In genomic region chr1:218298398-218298797, GRCh38 we compare ENCODE assay signal across 18 cellular contexts. TPM values are rescaled to one million over a fixed set of nuclear protein-coding genes. Genes with fewer than 3 reads are reported as not detected.
DNase-seq lines count a peak whose midpoint lies in the region; ATAC-seq and TF ChIP-seq lines count a peak whose summit lies in the region.
"Had no signal": no experiment of that assay in that cellular context is flagged by ENCODE, and none has a peak within 500 bp of the region (broad histone marks: within the 10 kb centered on the region; RNA-seq: fewer than 3 reads in every experiment).

No MANE protein-coding gene starts in this region.

- H3K4me1 ChIP-seq in ACC112 (ENCODE audit: control insufficient read depth, insufficient read depth, low read length, unreplicated experiment) (peaks cover 32% of the 10 kb centered on the region), GM23338 (ENCODE audit: insufficient read depth) (peaks cover 91% of the 10 kb centered on the region), RWPE2 (ENCODE audit: insufficient read depth, poor library complexity, severe bottlenecking) (peaks cover 25% of the 10 kb centered on the region), iPS-20b (ENCODE audit: insufficient read depth, low read length) (peaks cover 70% of the 10 kb centered on the region), right atrium auricular region (peaks cover 0 to 5% of the 10 kb centered on the region in 2 donors)

- no peak overlapping the region; the same call in 1 of the 2 replicates for H3K4me3 ChIP-seq in ACC112 (ENCODE audit: low read depth, low read length)
- H3K4me3 ChIP-seq in GM23338 = no peak overlapping the region
- H3K4me3 ChIP-seq in RWPE2 (ENCODE audit: severe bottlenecking) = no peak overlapping the region
- H3K4me3 ChIP-seq in iPS-20b (ENCODE audit: low read length) = no peak overlapping the region
- no peak overlapping the region for H3K4me3 ChIP-seq in right atrium auricular region
- H3K4me3 ChIP-seq: A549 had no signal

- H3K79me2 ChIP-seq in ACC112 (ENCODE audit: control insufficient read depth, insufficient read depth, low read length, unreplicated experiment) (peaks cover 33% of the 10 kb centered on the region), GM23338 (replicated peaks; ENCODE audit: insufficient read depth) (peaks cover 86% of the 10 kb centered on the region)

- H4K20me1 ChIP-seq in GM23338 (replicated peaks; ENCODE audit: insufficient read depth) = no peaks in the 10 kb centered on the region

- no peaks in the 10 kb centered on the region for H3K27me3 Mint-ChIP-seq in GM23338 (ENCODE audit: insufficient read depth, low read depth, poor library complexity)

- ATAC-seq in GM23338 (no peak), RWPE2 (ENCODE audit: low read depth) (no peak), GM21786 (IDR thresholded peaks at IDR 0.05; ENCODE audit: unreplicated experiment) (no peak)
- ATAC-seq: HCT116 had no signal

- H2AFZ ChIP-seq in ACC112 (ENCODE audit: low read length, unreplicated experiment) = no peak overlapping the region
- no peak overlapping the region for H2AFZ ChIP-seq in GM23338

- H3K27ac Mint-ChIP-seq in GM23338 = peak overlapping the region; percentile 92
- H3K27ac Mint-ChIP-seq: CD14-positive monocyte had no signal

- no peaks in the 10 kb centered on the region for H3K9me3 Mint-ChIP-seq in GM23338
- H3K9me3 Mint-ChIP-seq: CD14-positive monocyte had no signal

- H3K36me3 Mint-ChIP-seq in GM23338 (ENCODE audit: low read depth) = peaks cover 22% of the 10 kb centered on the region; the same call in 2 of the 3 replicates

- TF ChIP-seq CTCF in GM23338 (conservative IDR thresholded peaks at IDR 0.05; ENCODE audit: low read depth in 2 of 2) = no peak
- TF ChIP-seq CTCF in RWPE2 (IDR thresholded peaks at IDR 0.05; ENCODE audit: poor library complexity, severe bottlenecking) = no peak
- TF ChIP-seq CTCF in right atrium auricular region (IDR thresholded peaks at IDR 0.05) = no peak

- H3K36me3 ChIP-seq in ACC112 (ENCODE audit: insufficient read depth, low read length) (peaks cover 7% of the 10 kb centered on the region; the same call in 1 of the 2 replicates), GM23338 (ENCODE audit: insufficient read depth) (no peaks in the 10 kb centered on the region), RWPE2 (ENCODE audit: low read depth) (peaks cover 11% of the 10 kb centered on the region; the same call in 1 of the 2 replicates), iPS-20b (ENCODE audit: insufficient read depth, low read depth, low read length) (peaks cover 30% of the 10 kb centered on the region), right atrium auricular region (no peaks in the 10 kb centered on the region)

- H3K4me2 ChIP-seq in GM23338 = peak overlapping the region; percentile 24
- H3K4me2 ChIP-seq: KMS-11 had no signal

- H3K4me1 Mint-ChIP-seq in GM23338 = peaks cover 81% of the 10 kb centered on the region
- H3K4me1 Mint-ChIP-seq: CD14-positive monocyte had no signal

- H3K9me3 ChIP-seq in RWPE2 (ENCODE audit: severe bottlenecking) (no peaks in the 10 kb centered on the region), iPS-20b (ENCODE audit: insufficient read depth, low read depth, low read length) (no peaks in the 10 kb centered on the region), right atrium auricular region (no peaks in the 10 kb centered on the region)
- H3K9me3 ChIP-seq: A549 had no signal

- H3F3A ChIP-seq in GM23338 (replicated peaks; ENCODE audit: low read depth) = no peaks in the 10 kb centered on the region; the same call in 1 of the 2 replicates

- DNase-seq in GM23338 (ENCODE audit: low spot score) (no peak), RWPE2 (ENCODE audit: low spot score) (no peak), NCI-H748 (lab: John Stamatoyannopoulos, UW; ENCODE audit: unreplicated experiment) (no peak), right atrium auricular region (ENCODE audit: low spot score) (no peak)
- DNase-seq in effector CD8-positive, alpha-beta T cell (lab: John Stamatoyannopoulos, UW) = no peak
- DNase-seq: DMS53, NCI-H1048, NCI-H146, NCI-H2081 treated with DMSO at 0.1 percent for 48 hours, NCI-H2227 treated with DMSO at 0.1 percent for 48 hours, SHP77 treated with DMSO at 0.1 percent for 48 hours had no signal

- H3K9me2 ChIP-seq in GM23338 (ENCODE audit: insufficient read depth) = no peaks in the 10 kb centered on the region

- H3K27me3 ChIP-seq in ACC112 (ENCODE audit: insufficient read depth, low read length) (no peaks in the 10 kb centered on the region), GM23338 (ENCODE audit: insufficient read depth) (no peaks in the 10 kb centered on the region), RWPE2 (ENCODE audit: insufficient read depth, poor library complexity, severe bottlenecking) (no peaks in the 10 kb centered on the region), iPS-20b (ENCODE audit: insufficient read depth, low read length) (no peaks in the 10 kb centered on the region), right atrium auricular region (no peaks in the 10 kb centered on the region)

- H3K9ac ChIP-seq in iPS-20b (ENCODE audit: low read depth, low read length) = no peak overlapping the region; the same call in 1 of the 2 replicates
- H3K9ac ChIP-seq: KMS-11 had no signal

- H3K27ac ChIP-seq in ACC112 (ENCODE audit: low read depth, low read length) (peak overlapping the region; percentile 54), GM23338 (ENCODE audit: low read depth) (peak overlapping the region; percentile 83), RWPE2 (ENCODE audit: poor library complexity, severe bottlenecking) (peak overlapping the region; percentile 35), iPS-20b (ENCODE audit: low read length) (peak overlapping the region; percentile 24), right atrium auricular region (no peak overlapping the region)
- H3K27ac ChIP-seq: A549, KMS-11 had no signal

- no peak overlapping the region; the same call in 2 of the 3 replicates for H3K4me3 Mint-ChIP-seq in GM23338
- H3K4me3 Mint-ChIP-seq: CD14-positive monocyte had no signal

TF ChIP-seq in GM23338, 12 proteins besides CTCF, POLR2A, EP300 and RAD21 (continues in another document):
- TF ChIP-seq ZNF331 (CRISPR knock-in tag; IDR thresholded peaks at IDR 0.05; ENCODE audit: low read depth) (no peak), CREB1 (CRISPR knock-in tag; IDR thresholded peaks at IDR 0.05; ENCODE audit: low read depth) (no peak)

RNA-seq across cellular contexts. Expression of gene RRP15, which starts 13.3 kb away (rescaled TPM):
- 18.8 and 19.8 TPM in 2 replicates for total RNA-seq in GM23338 (2014; rRNA removed; shearing (Covaris generic))
- 80.5 and 86.5 TPM in 2 replicates for polyA plus RNA-seq in GM23338 (2016; fragmentation: Nextera tagmentation; extraction: Ambion mirVana)
- 1 to 10 TPM; 5.3 to 6.2 TPM for total RNA-seq in right atrium auricular region

RNA-seq across cellular contexts. Expression of gene TGFB2, which starts 46.7 kb away (rescaled TPM):
- total RNA-seq in GM23338 (2014; rRNA removed; shearing (Covaris generic)) = 0.19 and 1.4 TPM in 2 replicates
- polyA plus RNA-seq in GM23338 (2016; fragmentation: Nextera tagmentation; extraction: Ambion mirVana) = 0.31 and 0.63 TPM in 2 replicates
- 1 to 10 TPM; 4.3 to 8.7 TPM for total RNA-seq in right atrium auricular region
- polyA plus RNA-seq: CD14-positive monocyte had no signal

Comparison
In these comparisons a context has a peak if more than half of its experiments do, and no peak if none do; other contexts are left out.
1. H3K27ac ChIP-seq: peak in ACC112 (single experiment), GM23338 (single experiment), RWPE2 (single experiment) and iPS-20b (single experiment); none in right atrium auricular region (0 of 2).